In genomic region chr11:3147257-3147619, GRCh38 we compare ENCODE assay signal across 15 cellular contexts. TPM values are rescaled to one million over a fixed set of nuclear protein-coding genes. Genes with fewer than 3 reads are reported as not detected.
DNase-seq lines count a peak whose midpoint lies in the region; ATAC-seq and TF ChIP-seq lines count a peak whose summit lies in the region.
"Had no signal": no experiment of that assay in that cellular context is flagged by ENCODE, and none has a peak within 500 bp of the region (broad histone marks: within the 10 kb centered on the region; RNA-seq: fewer than 3 reads in every experiment).

No MANE protein-coding gene starts in this region.

- H3K9me3 ChIP-seq in BLaER1 (no peaks in the 10 kb centered on the region), left ventricle myocardium inferior (replicated peaks) (no peaks in the 10 kb centered on the region)
- H3K9me3 ChIP-seq: upper lobe of left lung had no signal

- H3K27ac Mint-ChIP-seq in WTC11, result peak overlapping the region; percentile 36; the same call in 1 of the 2 replicates
- H3K27ac Mint-ChIP-seq: activated naive CD8-positive, alpha-beta T cell treated with anti-CD3 and anti-CD28 coated beads for 36 hours had no signal

- no peaks in the 10 kb centered on the region for H3K27me3 Mint-ChIP-seq in WTC11 (ENCODE audit: low read depth)
- H3K27me3 Mint-ChIP-seq: activated naive CD8-positive, alpha-beta T cell treated with anti-CD3 and anti-CD28 coated beads for 36 hours had no signal

- H3K9ac ChIP-seq in BLaER1 (peak overlapping the region; percentile 50; the same call in 1 of the 2 replicates), rectal smooth muscle tissue (ENCODE audit: low read length) (no peak overlapping the region)

- H3K36me3 ChIP-seq in BLaER1, result peaks cover 5% of the 10 kb centered on the region; the same call in 1 of the 2 replicates
- peaks cover 6% of the 10 kb centered on the region for H3K36me3 ChIP-seq in left ventricle myocardium inferior
- H3K36me3 ChIP-seq in rectal smooth muscle tissue (ENCODE audit: control insufficient read depth, insufficient read depth, low read length), result peaks cover 1% of the 10 kb centered on the region

- no peak for ATAC-seq in WTC11
- no peak for ATAC-seq in GM19467 (IDR thresholded peaks at IDR 0.05; ENCODE audit: unreplicated experiment)

- peak overlapping the region; percentile 75 for H3K27ac ChIP-seq in BLaER1
- H3K27ac ChIP-seq in left ventricle myocardium inferior (replicated peaks), result peak overlapping the region; percentile 84
- no peak overlapping the region for H3K27ac ChIP-seq in rectal smooth muscle tissue (ENCODE audit: low read depth, low read length)

- no peaks in the 10 kb centered on the region for H3K36me3 Mint-ChIP-seq in WTC11
- H3K36me3 Mint-ChIP-seq: activated naive CD8-positive, alpha-beta T cell treated with anti-CD3 and anti-CD28 coated beads for 36 hours had no signal

- TF ChIP-seq CTCF in WTC11 (IDR thresholded peaks at IDR 0.05), result no peak
- TF ChIP-seq CTCF in left ventricle myocardium inferior (IDR thresholded peaks at IDR 0.05; ENCODE audit: borderline replicate concordance), result no peak

- H3K4me2 ChIP-seq in BLaER1, result peak overlapping the region; percentile 93

- peaks cover 88% of the 10 kb centered on the region for H4K20me1 ChIP-seq in BLaER1

- H3K4me3 ChIP-seq in BLaER1, result no peak overlapping the region
- H3K4me3 ChIP-seq in left ventricle myocardium inferior, result peak overlapping the region; percentile 15
- peak overlapping the region; percentile 9 for H3K4me3 ChIP-seq in rectal smooth muscle tissue (ENCODE audit: low read length)
- H3K4me3 ChIP-seq: upper lobe of left lung had no signal

- 0 out of 2 replicates have a peak, but pooled peaks cover 3% of the 10 kb centered on the region for H3K4me1 Mint-ChIP-seq in WTC11

- CTCF ChIA-PET in WTC11 (lab: Charles Lee), result interaction anchor here (0.7 to 1.6 kb wide), 6 partner anchors 9 to 194 kb away, joined by 3 to 6 read pairs (median 3); no protein-coding TSS in a partner anchor

- intact Hi-C loops in left ventricle myocardium inferior (cut with micrococcal nuclease), result no loop called here

- H3K27me3 ChIP-seq in BLaER1 (no peaks in the 10 kb centered on the region), left ventricle myocardium inferior (ENCODE audit: low read depth) (no peaks in the 10 kb centered on the region), rectal smooth muscle tissue (ENCODE audit: control insufficient read depth, insufficient read depth, low read length) (no peaks in the 10 kb centered on the region)
- H3K27me3 ChIP-seq: upper lobe of left lung had no signal

- no peak for DNase-seq in WTC11 (ENCODE audit: low spot score)
- peak; percentile 68 for DNase-seq in left ventricle myocardium inferior
- no peak for DNase-seq in stimulated activated naive CD4-positive, alpha-beta T cell (lab: John Stamatoyannopoulos, UW)
- DNase-seq in CD1c-positive myeloid dendritic cell (ENCODE audit: extremely low spot score), result no peak
- no peak for DNase-seq in GOT3 (lab: John Stamatoyannopoulos, UW)
- DNase-seq: activated CD4-positive, alpha-beta T cell treated with anti-CD3 and anti-CD28 coated beads for 48 hours; activated naive CD8-positive, alpha-beta T cell treated with anti-CD3 and anti-CD28 coated beads for 36 hours; NCI-H1105; NCI-H2171 treated with DMSO at 0.1 percent for 48 hours; posterior cingulate gyrus; SIG-M5 had no signal

- POLR2A ChIA-PET in WTC11 (lab: Charles Lee), result no interaction called here

- no peak overlapping the region for H3K4me3 Mint-ChIP-seq in WTC11
- H3K4me3 Mint-ChIP-seq: activated naive CD8-positive, alpha-beta T cell treated with anti-CD3 and anti-CD28 coated beads for 36 hours had no signal

- H3K4me1 ChIP-seq in BLaER1 (peaks cover 100% of the 10 kb centered on the region), left ventricle myocardium inferior (peaks cover 65% of the 10 kb centered on the region), rectal smooth muscle tissue (ENCODE audit: control insufficient read depth, insufficient read depth, low read length) (no peaks in the 10 kb centered on the region)

- H3K9me3 Mint-ChIP-seq in WTC11, result no peaks in the 10 kb centered on the region
- H3K9me3 Mint-ChIP-seq: activated naive CD8-positive, alpha-beta T cell treated with anti-CD3 and anti-CD28 coated beads for 36 hours had no signal

TF ChIP-seq in WTC11, 78 proteins besides CTCF, POLR2A, EP300 and RAD21 (continues in another document):
- TF ChIP-seq IRF1 (CRISPR knock-in tag; IDR thresholded peaks at IDR 0.05) (no peak), E2F5 (CRISPR knock-in tag; IDR thresholded peaks at IDR 0.05) (no peak), NFATC4 (CRISPR knock-in tag; IDR thresholded peaks at IDR 0.05) (no peak), CDX4 (CRISPR knock-in tag; IDR thresholded peaks at IDR 0.05; ENCODE audit: borderline replicate concordance) (no peak), ZNF121 (CRISPR knock-in tag; IDR thresholded peaks at IDR 0.05) (no peak), ZSCAN18 (CRISPR knock-in tag; IDR thresholded peaks at IDR 0.05) (no peak), ZNF281 (CRISPR knock-in tag; IDR thresholded peaks at IDR 0.05) (no peak), TEAD4 (CRISPR knock-in tag; IDR thresholded peaks at IDR 0.05) (no peak), ERG (CRISPR knock-in tag; IDR thresholded peaks at IDR 0.05) (no peak)

RNA-seq across cellular contexts. Expression of gene OSBPL5, which starts 17.9 kb away (rescaled TPM):
- total RNA-seq in WTC11 (2021), result 13.1 to 17.7 TPM (median 14.8 TPM) in 3 replicates
- 11.4 TPM for total RNA-seq in left ventricle myocardium inferior
